In genomic region chr3:71250026-71250425, GRCh38 we compare ENCODE assay signal across 27 cellular contexts.
DNase-seq lines count a peak whose midpoint lies in the region; ATAC-seq and TF ChIP-seq lines count a peak whose summit lies in the region.
"Had no signal": no experiment of that assay in that cellular context is flagged by ENCODE, and none has a peak within 500 bp of the region (broad histone marks: within the 10 kb centered on the region; RNA-seq: fewer than 3 reads in every experiment).

No MANE protein-coding gene starts in this region.

- peak overlapping the region; percentile 0; the same call in 1 of the 2 replicates for H3K18ac ChIP-seq in IMR-90 (ENCODE audit: low read depth, low read length)

- H2AK5ac ChIP-seq in IMR-90 (ENCODE audit: low read depth, low read length): peak overlapping the region; percentile 63; the same call in 1 of the 2 replicates

- POLR2A ChIA-PET in SK-N-SH (lab: Yijun Ruan, JAX) (no interaction called here), IMR-90 (lab: Charles Lee; ENCODE audit: unreplicated experiment) (no interaction called here)

- H3K9me3 ChIP-seq in SK-N-SH (no peaks in the 10 kb centered on the region), IMR-90 (ENCODE audit: control insufficient read depth, insufficient read depth, low read length) (no peaks in the 10 kb centered on the region), esophagus muscularis mucosa (no peaks in the 10 kb centered on the region)
- H3K9me3 ChIP-seq: upper lobe of right lung had no signal

- H3K56ac ChIP-seq in IMR-90 (ENCODE audit: extremely low read depth, insufficient read depth, low read length): no peak overlapping the region

- H4K20me1 ChIP-seq in SK-N-SH (ENCODE audit: insufficient read depth) (no peaks in the 10 kb centered on the region), IMR-90 (ENCODE audit: insufficient read depth, low read length) (no peaks in the 10 kb centered on the region)

- H3K9ac ChIP-seq in SK-N-SH (no peak overlapping the region), IMR-90 (ENCODE audit: low read depth, low read length) (no peak overlapping the region)

- H3K4me1 ChIP-seq in SK-N-SH (ENCODE audit: control insufficient read depth in 1 of 2, insufficient read depth in 2 of 2, low read depth in 1 of 2, low read length in 1 of 2) (peaks cover 27 to 78% of the 10 kb centered on the region in 2 experiments), IMR-90 (ENCODE audit: control insufficient read depth, insufficient read depth, low read length) (peaks cover 28% of the 10 kb centered on the region), esophagus muscularis mucosa (peaks cover 35 to 85% (median 67%) of the 10 kb centered on the region in 4 donors)

- peak overlapping the region; percentile 43; the same call in 1 of the 2 replicates for H4K91ac ChIP-seq in IMR-90 (ENCODE audit: insufficient read depth, low read depth, low read length)

- no peaks in the 10 kb centered on the region for H3K9me3 Mint-ChIP-seq in progenitor cell of endocrine pancreas (ENCODE audit: low read depth)
- H3K9me3 Mint-ChIP-seq: activated T-helper 1 cell treated with anti-CD3 and anti-CD28 coated beads, Interleukin-12 subunit alpha, Interleukin-12 subunit beta, Interleukin-2, Interleukin-4 antibody, amounts not matched to agents 30 ng/mL and 10 ng/mL and 1 ng/mL, durations not matched to agents 14 hours and 24 hours and 36 hours; immature natural killer cell had no signal

- H3K4me1 Mint-ChIP-seq in progenitor cell of endocrine pancreas (ENCODE audit: low read depth): peaks cover 51% of the 10 kb centered on the region

- H3K79me1 ChIP-seq in IMR-90 (ENCODE audit: low read depth in 1 of 2, low read length in 2 of 2): peaks cover 22 to 53% of the 10 kb centered on the region in 2 experiments; a peak in 3 of 4 replicates

- H2BK15ac ChIP-seq in IMR-90 (ENCODE audit: low read depth, low read length): peak overlapping the region; percentile 71; the same call in 1 of the 3 replicates

- H3K36me3 Mint-ChIP-seq in progenitor cell of endocrine pancreas (ENCODE audit: insufficient read depth): peaks cover 9% of the 10 kb centered on the region
- H3K36me3 Mint-ChIP-seq: immature natural killer cell had no signal

- no peaks in the 10 kb centered on the region for H3K9me2 ChIP-seq in SK-N-SH

- WGBS in SK-N-SH (ENCODE audit: low lambda C conversion rate): 93% methylated on average over 5 of the region's 5 CpGs
- WGBS in IMR-90 (ENCODE audit: extremely low coverage in 2 of 2, insufficient read length in 1 of 2), 2 experiments: no CpG with 5 or more reads among the region's 5 CpGs
- 98% methylated on average over 5 of the region's 5 CpGs for WGBS in esophagus muscularis mucosa

- H2BK120ac ChIP-seq in IMR-90 (ENCODE audit: low read depth, low read length): peak overlapping the region; percentile 82

- BruUV-seq in IMR-90 (replicated peaks; lab: Mats Ljungman, UMichigan): no TSS peak

- DNase-seq in SK-N-SH: no peak
- no peak for DNase-seq in IMR-90
- DNase-seq in esophagus muscularis mucosa (ENCODE audit: extremely low spot score): no peak
- no peak for DNase-seq in progenitor cell of endocrine pancreas (ENCODE audit: low spot score, unreplicated experiment)
- no peak for DNase-seq in DMS53 treated with DMSO at 0.1 percent for 48 hours (lab: John Stamatoyannopoulos, UW; ENCODE audit: unreplicated experiment)
- no peak for DNase-seq in T1000 (lab: John Stamatoyannopoulos, UW)
- DNase-seq: activated naive CD4-positive, alpha-beta T cell treated with anti-CD3 and anti-CD28 coated beads, Interleukin-2, amount 50 U/mL, for 16 hours; AML-193; aorta; caudate nucleus; dermis blood vessel endothelial cell; DMS153; hippocampal formation; immature natural killer cell; NCI-H1092 treated with DMSO at 0.1 percent for 48 hours; NCI-H187; NCI-H524 treated with DMSO at 0.1 percent for 48 hours; NK-92 treated with Interleukin-12 subunit alpha and Interleukin-12 subunit beta, amount 100 ng/mL, for 24 hours; PC-9; retina; upper lobe of right lung had no signal

- H3K23ac ChIP-seq in IMR-90 (ENCODE audit: low read depth, low read length): no peak overlapping the region; the same call in 1 of the 2 replicates

- H3K4me3 ChIP-seq in SK-N-SH (ENCODE audit: low read depth in 2 of 2, low read length in 1 of 2) (no peak overlapping the region), IMR-90 (ENCODE audit: insufficient read depth, low read depth, low read length) (no peak overlapping the region), esophagus muscularis mucosa (no peak overlapping the region)
- H3K4me3 ChIP-seq: PC-9, upper lobe of right lung had no signal

- no peaks in the 10 kb centered on the region for H3K27me3 Mint-ChIP-seq in progenitor cell of endocrine pancreas

- no peak for TF ChIP-seq RAD21 in SK-N-SH (IDR thresholded peaks at IDR 0.05; ENCODE audit: low read length)
- no peak for TF ChIP-seq RAD21 in IMR-90 (IDR thresholded peaks at IDR 0.05; ENCODE audit: low read length)

- H3K4me3 Mint-ChIP-seq in progenitor cell of endocrine pancreas (ENCODE audit: low read depth): no peak overlapping the region
- H3K4me3 Mint-ChIP-seq: activated T-helper 1 cell treated with anti-CD3 and anti-CD28 coated beads, Interleukin-12 subunit alpha, Interleukin-12 subunit beta, Interleukin-2, Interleukin-4 antibody, amounts not matched to agents 30 ng/mL and 10 ng/mL and 1 ng/mL, durations not matched to agents 14 hours and 24 hours and 36 hours; immature natural killer cell had no signal

- peaks cover 71% of the 10 kb centered on the region for H3K79me2 ChIP-seq in SK-N-SH (ENCODE audit: insufficient read depth)

- H2AK9ac ChIP-seq in IMR-90 (replicated peaks; ENCODE audit: low read depth, low read length, poor library complexity): no peak overlapping the region

- peak overlapping the region; percentile 76; the same call in 1 of the 2 replicates for H2BK20ac ChIP-seq in IMR-90 (ENCODE audit: low read depth, low read length)

- TF ChIP-seq EP300 in SK-N-SH (IDR thresholded peaks at IDR 0.05; ENCODE audit: borderline replicate concordance in 1 of 2, low read depth in 1 of 2, low read length in 1 of 2) (no peak), esophagus muscularis mucosa (IDR thresholded peaks at IDR 0.05) (no peak)

- H3K36me3 ChIP-seq in SK-N-SH (replicated peaks in 1 of 2; ENCODE audit: control insufficient read depth in 1 of 2, insufficient read depth in 2 of 2, low read length in 1 of 2) (no peaks in the 10 kb centered on the region), IMR-90 (ENCODE audit: control insufficient read depth, insufficient read depth, low read length) (no peaks in the 10 kb centered on the region), esophagus muscularis mucosa (no peaks in the 10 kb centered on the region)
- H3K36me3 ChIP-seq: upper lobe of right lung had no signal

- ATAC-seq in SK-N-SH treated with all-trans-retinoic acid at 6 μM for 48 hours: no peak
- no peak for ATAC-seq in IMR-90 (ENCODE audit: low read depth)
- no peak for ATAC-seq in GM18517 (IDR thresholded peaks at IDR 0.05; ENCODE audit: unreplicated experiment)
- ATAC-seq: left lobe of liver, Right ventricle myocardium inferior, upper lobe of right lung had no signal

- H3K9me1 ChIP-seq in IMR-90 (ENCODE audit: insufficient read depth, low read length): peaks cover 28% of the 10 kb centered on the region

- CTCF ChIA-PET in SK-N-SH (lab: Yijun Ruan, JAX) (no interaction called here), IMR-90 (lab: Yijun Ruan, JAX) (interaction anchor here (1.1 kb wide), 1 partner anchor 85 kb away, joined by 4 read pairs; no protein-coding TSS in a partner anchor)

- no peak overlapping the region for H4K5ac ChIP-seq in IMR-90 (ENCODE audit: low read depth, low read length)

- H3K4me2 ChIP-seq in SK-N-SH: 0 out of 2 replicates have a peak overlapping the region, but pooled peaks have one; percentile 22
- no peak overlapping the region for H3K4me2 ChIP-seq in IMR-90 (ENCODE audit: low read depth, low read length)
- H3K4me2 ChIP-seq: PC-9 had no signal

- peak overlapping the region; percentile 76 for H3K27ac Mint-ChIP-seq in progenitor cell of endocrine pancreas
- H3K27ac Mint-ChIP-seq: activated T-helper 1 cell treated with anti-CD3 and anti-CD28 coated beads, Interleukin-12 subunit alpha, Interleukin-12 subunit beta, Interleukin-2, Interleukin-4 antibody, amounts not matched to agents 30 ng/mL and 10 ng/mL and 1 ng/mL, durations not matched to agents 14 hours and 24 hours and 36 hours; immature natural killer cell had no signal

- H3K4ac ChIP-seq in IMR-90 (ENCODE audit: low read depth, low read length): peak overlapping the region; percentile 78

- peaks cover 79% of the 10 kb centered on the region for H3F3A ChIP-seq in SK-N-SH (replicated peaks; ENCODE audit: insufficient read depth)

- peak overlapping the region; percentile 25 to 51; a peak in 2 of 4 replicates for H4K8ac ChIP-seq in IMR-90 (ENCODE audit: low read depth in 2 of 2, low read length in 2 of 2)

- in situ Hi-C loops in IMR-90 (cut with MboI; ENCODE audit: low sequenced_read_pairs): no loop called here

- intact Hi-C loops in IMR-90 (cut with micrococcal nuclease): no loop called here
- intact Hi-C loops in esophagus muscularis mucosa (cut with DNase I): no loop called here

- H3K14ac ChIP-seq in IMR-90 (replicated peaks; ENCODE audit: low read depth, low read length): 0 out of 2 replicates have a peak overlapping the region, but pooled peaks have one; percentile 16

- H2AFZ ChIP-seq in SK-N-SH (ENCODE audit: low read depth) (no peak overlapping the region), IMR-90 (replicated peaks; ENCODE audit: low read length, poor library complexity) (no peak overlapping the region)
- H2AFZ ChIP-seq: PC-9 had no signal

- TF ChIP-seq POLR2A in IMR-90 (IDR thresholded peaks at IDR 0.05; ENCODE audit: low read depth, low read length) (no peak), esophagus muscularis mucosa (IDR thresholded peaks at IDR 0.05; ENCODE audit: low read depth) (no peak)

- H2BK5ac ChIP-seq in IMR-90 (ENCODE audit: low read depth, low read length, poor library complexity, severe bottlenecking): peak overlapping the region; percentile 32

- dilution Hi-C loops in IMR-90 (cut with HindIII; ENCODE audit: low sequenced_read_pairs, unreplicated experiment): no loop called here

- H3K27me3 ChIP-seq in SK-N-SH (ENCODE audit: insufficient read depth): no peaks in the 10 kb centered on the region
- H3K27me3 ChIP-seq in IMR-90 (ENCODE audit: control insufficient read depth, insufficient read depth, low read length): no peaks in the 10 kb centered on the region
- no peaks in the 10 kb centered on the region for H3K27me3 ChIP-seq in esophagus muscularis mucosa
- H3K27me3 ChIP-seq: upper lobe of right lung had no signal

- peak overlapping the region in 1 of 2 experiments; percentile 99; a peak in 2 of 4 replicates for H3K27ac ChIP-seq in SK-N-SH (ENCODE audit: low read depth in 2 of 2, low read length in 1 of 2)
- no peak overlapping the region for H3K27ac ChIP-seq in IMR-90 (ENCODE audit: insufficient read depth, low read length)
- peak overlapping the region in 3 of 4 donors; percentile 16 to 86 (median 26) for H3K27ac ChIP-seq in esophagus muscularis mucosa (replicated peaks in 1 of 4)
- H3K27ac ChIP-seq: 22Rv1, PC-9, upper lobe of right lung had no signal

- TF ChIP-seq CTCF in SK-N-SH (IDR thresholded peaks at IDR 0.05) (no peak), IMR-90 (conservative IDR thresholded peaks at IDR 0.05; ENCODE audit: low read depth, low read length) (no peak), esophagus muscularis mucosa (IDR thresholded peaks at IDR 0.05) (no peak), progenitor cell of endocrine pancreas (IDR thresholded peaks at IDR 0.05; ENCODE audit: unreplicated experiment) (no peak)
